Comparison of ENCODE assay signal across 10 cellular contexts in genomic region chr9:35649431-35650340, GRCh38. TPM values are rescaled to one million over a fixed set of nuclear protein-coding genes. Genes with fewer than 3 reads are reported as not detected.
DNase-seq lines count a peak whose midpoint lies in the region; TF ChIP-seq lines count a peak whose summit lies in the region.
"Had no signal": no experiment of that assay in that cellular context is flagged by ENCODE, and none has a peak within 500 bp of the region (broad histone marks: within the 10 kb centered on the region; RNA-seq: fewer than 3 reads in every experiment).

No MANE protein-coding gene starts in this region.

- no peak for TF ChIP-seq POLR2A in prostate gland (IDR thresholded peaks at IDR 0.05)

- peaks cover 65% of the 10 kb centered on the region for H3K4me1 Mint-ChIP-seq in stimulated activated naive CD8-positive, alpha-beta T cell treated with anti-CD3 and anti-CD28 coated beads, Interleukin-15, Interleukin-2, amounts not matched to agents 100 ng/mL and 50 ng/mL, for 24 hours (ENCODE audit: low read depth)
- peaks cover 22% of the 10 kb centered on the region for H3K4me1 Mint-ChIP-seq in HFFc6 (ENCODE audit: low read depth)

- no peaks in the 10 kb centered on the region for H3K9me3 Mint-ChIP-seq in stimulated activated naive CD8-positive, alpha-beta T cell treated with anti-CD3 and anti-CD28 coated beads, Interleukin-15, Interleukin-2, amounts not matched to agents 100 ng/mL and 50 ng/mL, for 24 hours
- H3K9me3 Mint-ChIP-seq in HFFc6 = no peaks in the 10 kb centered on the region

- WGBS in prostate gland = 68% methylated on average over 23 of the region's 26 CpGs

- TF ChIP-seq CTCF in fibroblast of the aortic adventitia (IDR thresholded peaks at IDR 0.05; ENCODE audit: insufficient read depth, low read length) (no peak), prostate gland (IDR thresholded peaks at IDR 0.05) (no peak), HFFc6 (IDR thresholded peaks at IDR 0.05) (no peak)

- peaks cover 1% of the 10 kb centered on the region for H3K36me3 Mint-ChIP-seq in stimulated activated naive CD8-positive, alpha-beta T cell treated with anti-CD3 and anti-CD28 coated beads, Interleukin-15, Interleukin-2, amounts not matched to agents 100 ng/mL and 50 ng/mL, for 24 hours (ENCODE audit: low read depth)
- no peaks in the 10 kb centered on the region for H3K36me3 Mint-ChIP-seq in HFFc6 (ENCODE audit: low read depth)

- H3K27me3 ChIP-seq in prostate gland (replicated peaks; ENCODE audit: insufficient read depth) = no peaks in the 10 kb centered on the region

- peak overlapping the region; percentile 86 for H3K4me3 Mint-ChIP-seq in stimulated activated naive CD8-positive, alpha-beta T cell treated with anti-CD3 and anti-CD28 coated beads, Interleukin-15, Interleukin-2, amounts not matched to agents 100 ng/mL and 50 ng/mL, for 24 hours
- H3K4me3 Mint-ChIP-seq in HFFc6 = no peak overlapping the region

- intact Hi-C loops in prostate gland (cut with DNase I) = loop anchor here (5.0 to 10.0 kb wide), 3 partner anchors 42 to 233 kb away; partner anchors contain the start of gene TESK1

- no peaks in the 10 kb centered on the region for H3K9me3 ChIP-seq in prostate gland

- H3K27ac ChIP-seq in prostate gland = no peak overlapping the region

- H3K36me3 ChIP-seq in prostate gland = no peaks in the 10 kb centered on the region

- H3K4me1 ChIP-seq in prostate gland (replicated peaks) = peaks cover 4% of the 10 kb centered on the region

- H3K27ac Mint-ChIP-seq in stimulated activated naive CD8-positive, alpha-beta T cell treated with anti-CD3 and anti-CD28 coated beads, Interleukin-15, Interleukin-2, amounts not matched to agents 100 ng/mL and 50 ng/mL, for 24 hours = peak overlapping the region; percentile 92
- H3K27ac Mint-ChIP-seq in HFFc6 = no peak overlapping the region

- DNase-seq in Jurkat, Clone E6-1 (ENCODE audit: low read depth, low spot score) = peak; percentile 75
- DNase-seq in activated CD4-positive, alpha-beta T cell treated with anti-CD3 and anti-CD28 coated beads, Interleukin-2, amount 50 U/mL, for 1 hour = peak; percentile 35
- peak; percentile 71 for DNase-seq in fibroblast of the aortic adventitia (ENCODE audit: low read depth)
- DNase-seq in prostate gland (ENCODE audit: low spot score) = no peak
- no peak for DNase-seq in pons (ENCODE audit: low spot score)
- DNase-seq in NCI-H2227 treated with DMSO at 0.1 percent for 48 hours (lab: John Stamatoyannopoulos, UW) = no peak
- no peak for DNase-seq in HFFc6
- DNase-seq: NCI-H526 had no signal

- no peaks in the 10 kb centered on the region for H3K27me3 Mint-ChIP-seq in stimulated activated naive CD8-positive, alpha-beta T cell treated with anti-CD3 and anti-CD28 coated beads, Interleukin-15, Interleukin-2, amounts not matched to agents 100 ng/mL and 50 ng/mL, for 24 hours
- H3K27me3 Mint-ChIP-seq in HFFc6 (ENCODE audit: insufficient read depth) = peaks cover 5% of the 10 kb centered on the region

- peak overlapping the region; percentile 93 for H3K4me3 ChIP-seq in Jurkat, Clone E6-1 (ENCODE audit: low read length)
- H3K4me3 ChIP-seq in fibroblast of the aortic adventitia (ENCODE audit: low read depth, low read length) = peak overlapping the region; percentile 25
- no peak overlapping the region for H3K4me3 ChIP-seq in prostate gland

RNA-seq across cellular contexts. Expression of gene SIT1, which starts 1.0 kb away (rescaled TPM):
- 230 TPM for polyA plus RNA-seq in Jurkat, Clone E6-1 (2012; ENCODE audit: insufficient read depth, insufficient read length)
- total RNA-seq in fibroblast of the aortic adventitia (ENCODE audit: low replicate concordance) = 0.18 and 1.6 TPM in 2 replicates
- total RNA-seq in prostate gland = under 1 TPM; 0.18 to 0.68 TPM
- total RNA-seq in HFFc6 (2021; fragmentation: NEBNext Ultra II Directional; extraction: Animal tissue kit (Norgen Biotek cat#: 25700)) = not detected
- total RNA-seq: temporal lobe had no signal

RNA-seq across cellular contexts. Expression of gene RMRP, which starts 8.1 kb away (rescaled TPM):
- polyA plus RNA-seq in Jurkat, Clone E6-1 (2012; ENCODE audit: insufficient read depth, insufficient read length) = not detected
- total RNA-seq in fibroblast of the aortic adventitia (ENCODE audit: low replicate concordance) = 966 and 30,763 TPM in 2 replicates
- total RNA-seq in prostate gland = over 10,000 TPM in 1 of 2 donors, 1,000 to 10,000 TPM in 1; 1,879 to 13,864 TPM
- over 10,000 TPM in 5 of 6 experiments, 1,000 to 10,000 TPM in 1; 9,197 to 39,404 (median 23,537) TPM for total RNA-seq in HFFc6 (2021; fragmentation: NEBNext Ultra II Directional; extraction: Animal tissue kit (Norgen Biotek cat#: 25700))

RNA-seq across cellular contexts. Expression of gene CCDC107, which starts 8.4 kb away (rescaled TPM):
- 38.7 TPM for polyA plus RNA-seq in Jurkat, Clone E6-1 (2012; ENCODE audit: insufficient read depth, insufficient read length)
- 6.1 and 10.9 TPM in 2 replicates for total RNA-seq in fibroblast of the aortic adventitia (ENCODE audit: low replicate concordance)
- total RNA-seq in prostate gland = 10 to 100 TPM; 22.8 to 26.2 TPM
- total RNA-seq in HFFc6 (2021; fragmentation: NEBNext Ultra II Directional; extraction: Animal tissue kit (Norgen Biotek cat#: 25700)) = 10 to 100 TPM; 22.5 to 29.8 (median 24.6) TPM

RNA-seq across cellular contexts. Expression of gene ARHGEF39, which starts 15.3 kb away (rescaled TPM):
- polyA plus RNA-seq in Jurkat, Clone E6-1 (2012; ENCODE audit: insufficient read depth, insufficient read length) = 23.1 TPM
- total RNA-seq in fibroblast of the aortic adventitia (ENCODE audit: low replicate concordance) (3.9 TPM in 1 of 2 replicates, not detected in the other), prostate gland (1 to 10 TPM; 1.1 to 1.8 TPM)
- total RNA-seq in HFFc6 (2021; fragmentation: NEBNext Ultra II Directional; extraction: Animal tissue kit (Norgen Biotek cat#: 25700)) = 1 to 10 TPM; 1.7 to 4.4 (median 2.6) TPM

RNA-seq across cellular contexts. Expression of gene CA9, which starts 24.0 kb away (rescaled TPM):
- polyA plus RNA-seq in Jurkat, Clone E6-1 (2012; ENCODE audit: insufficient read depth, insufficient read length) = 1.3 TPM
- total RNA-seq in fibroblast of the aortic adventitia (ENCODE audit: low replicate concordance) (0.45 and 1.5 TPM in 2 replicates), prostate gland (not detected)
- under 1 TPM in 1 of 6 experiments, not detected in 5; 0.28 TPM for total RNA-seq in HFFc6 (2021; fragmentation: NEBNext Ultra II Directional; extraction: Animal tissue kit (Norgen Biotek cat#: 25700))

Comparison
In these comparisons a context has a peak if more than half of its experiments do, and no peak if none do; other contexts are left out.
1. DNase-seq: peak in Jurkat, Clone E6-1 (single experiment), activated CD4-positive, alpha-beta T cell treated with anti-CD3 and anti-CD28 coated beads, Interleukin-2, amount 50 U/mL, for 1 hour (single experiment) and fibroblast of the aortic adventitia (single experiment); none in prostate gland (single experiment), pons (single experiment), NCI-H2227 treated with DMSO at 0.1 percent for 48 hours (single experiment) and HFFc6 (single experiment).
2. H3K4me3 ChIP-seq: peak in Jurkat, Clone E6-1 (single experiment) and fibroblast of the aortic adventitia (single experiment); none in prostate gland (0 of 2).